8 cellular contexts compared by ENCODE assay signal in genomic region chr22:37808294-37808657, GRCh38. TPM values are rescaled to one million over a fixed set of nuclear protein-coding genes. Genes with fewer than 3 reads are reported as not detected.
A peak's percentile ranks its signal among the peaks of the same experiment; 100 is the strongest.
DNase-seq lines count a peak whose midpoint lies in the region; TF ChIP-seq lines count a peak whose summit lies in the region.

No MANE protein-coding gene starts in this region.

- H4K20me1 ChIP-seq in hepatocyte (ENCODE audit: insufficient read depth, poor library complexity, severe bottlenecking), result peaks cover 7% of the 10 kb centered on the region

- peak overlapping the region; percentile 93 for H3K4me2 ChIP-seq in hepatocyte

- H3K27ac ChIP-seq in WERI-Rb-1 (no peak overlapping the region), hepatocyte (peak overlapping the region; percentile 51), skin epidermis (peak overlapping the region in 9 of 21 experiments; percentile 3 to 60 (median 14))

- WGBS in hepatocyte (ENCODE audit: low lambda C conversion rate, missing lambda C conversion rate), result 3% methylated on average over 8 of the region's 8 CpGs

- H3K9me3 ChIP-seq in WERI-Rb-1 (ENCODE audit: severe bottlenecking) (no peaks in the 10 kb centered on the region), hepatocyte (ENCODE audit: low read depth) (no peaks in the 10 kb centered on the region)

- peaks cover 26% of the 10 kb centered on the region for H3K79me2 ChIP-seq in hepatocyte

- no peaks in the 10 kb centered on the region for H3K36me3 ChIP-seq in WERI-Rb-1
- no peaks in the 10 kb centered on the region for H3K36me3 ChIP-seq in hepatocyte (replicated peaks; ENCODE audit: insufficient read depth, low read depth)

- peaks cover 8% of the 10 kb centered on the region for H3K27me3 ChIP-seq in WERI-Rb-1 (ENCODE audit: insufficient read depth, low read depth, severe bottlenecking)
- no peaks in the 10 kb centered on the region for H3K27me3 ChIP-seq in hepatocyte

- peak overlapping the region; percentile 53 for H3K4me3 ChIP-seq in WERI-Rb-1 (ENCODE audit: low read depth, low read length)
- H3K4me3 ChIP-seq in hepatocyte, result peak overlapping the region; percentile 27
- peak overlapping the region; percentile 40 to 63 (median 52) for H3K4me3 ChIP-seq in skin epidermis

- TF ChIP-seq CTCF in WERI-Rb-1 (IDR thresholded peaks at IDR 0.05; ENCODE audit: low read depth, low read length) (no peak), hepatocyte (IDR thresholded peaks at IDR 0.05; ENCODE audit: poor library complexity) (no peak)

- peaks cover 29% of the 10 kb centered on the region for H3K4me1 ChIP-seq in hepatocyte (ENCODE audit: insufficient read depth)

- H2AFZ ChIP-seq in hepatocyte, result no peak overlapping the region

- DNase-seq in DMS 273 (lab: John Stamatoyannopoulos, UW; ENCODE audit: unreplicated experiment) (peak; percentile 42), DMS 273 treated with DMSO at 0.1 percent for 48 hours (lab: John Stamatoyannopoulos, UW) (no peak), WERI-Rb-1 (no peak), hepatocyte (ENCODE audit: low spot score) (no peak), NCI-H1694 (lab: John Stamatoyannopoulos, UW) (no peak), medulla oblongata (ENCODE audit: extremely low spot score) (no peak), HK-2 (ENCODE audit: unreplicated experiment) (no peak)

- H3K9me2 ChIP-seq in hepatocyte (replicated peaks; ENCODE audit: insufficient read depth), result no peaks in the 10 kb centered on the region

RNA-seq across cellular contexts. Expression of gene GCAT, which starts 0.5 kb away (rescaled TPM):
- 20.2 and 20.4 TPM in 2 replicates for total RNA-seq in hepatocyte
- polyA plus RNA-seq in hepatocyte, result 31.5 and 40.0 TPM in 2 replicates

RNA-seq across cellular contexts. Expression of gene GALR3, which starts 14.9 kb away (rescaled TPM):
- not detected in 2 replicates for total RNA-seq in hepatocyte
- polyA plus RNA-seq in hepatocyte, result 0.29 TPM in 1 of 2 replicates, not detected in the other

RNA-seq across cellular contexts. Expression of gene ANKRD54, which starts 35.9 kb away (rescaled TPM):
- 28.5 and 30.4 TPM in 2 replicates for total RNA-seq in hepatocyte
- 29.9 and 33.2 TPM in 2 replicates for polyA plus RNA-seq in hepatocyte

RNA-seq across cellular contexts. Expression of gene EIF3L, which starts 40.9 kb away (rescaled TPM):
- 365 and 421 TPM in 2 replicates for total RNA-seq in hepatocyte
- 172 and 199 TPM in 2 replicates for polyA plus RNA-seq in hepatocyte
